16 cellular contexts compared by ENCODE assay signal in the genomic region with DNA sequence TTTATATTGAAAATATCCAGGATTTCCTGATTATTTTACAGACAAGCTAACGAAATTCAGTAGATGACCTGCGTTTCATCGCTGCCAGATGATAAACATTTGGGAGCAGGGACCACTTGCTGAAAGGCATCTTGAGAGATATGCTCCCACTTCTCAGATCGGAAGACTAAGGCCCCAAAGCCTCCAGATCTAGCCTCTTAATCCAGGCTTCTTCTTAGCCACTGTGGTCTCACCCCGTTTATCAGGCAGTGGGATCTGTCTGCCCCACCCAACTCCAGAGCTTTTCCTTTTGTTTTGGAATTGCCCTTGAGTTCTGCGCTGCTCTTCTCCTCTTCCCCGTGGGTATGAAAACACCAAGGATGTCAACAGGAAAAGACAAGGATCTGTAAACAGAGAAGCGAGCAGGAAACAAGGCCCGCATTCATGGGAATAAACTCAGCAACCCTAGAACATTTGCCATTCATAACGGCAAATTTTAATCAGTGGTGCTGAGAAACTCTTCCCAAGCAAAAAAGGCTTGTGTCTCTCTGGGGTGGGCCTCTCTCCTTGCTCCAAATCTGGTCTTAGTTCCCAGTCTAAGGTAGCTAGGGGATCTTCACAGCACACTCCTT. TPM values are rescaled to one million over a fixed set of nuclear protein-coding genes. Genes with fewer than 3 reads are reported as not detected.
DNase-seq lines count a peak whose midpoint lies in the region; ATAC-seq and TF ChIP-seq lines count a peak whose summit lies in the region.
"Had no signal": no experiment of that assay in that cellular context is flagged by ENCODE, and none has a peak within 500 bp of the region (broad histone marks: within the 10 kb centered on the region; RNA-seq: fewer than 3 reads in every experiment).

No MANE protein-coding gene starts in this region.

- no peak overlapping the region for H3K4me2 ChIP-seq in neural progenitor cell

- no peaks in the 10 kb centered on the region for H4K20me1 ChIP-seq in neural progenitor cell (ENCODE audit: low read depth)

- peak overlapping the region; percentile 4 for H3K4me3 Mint-ChIP-seq in neural progenitor cell
- H3K4me3 Mint-ChIP-seq in activated CD4-positive, alpha-beta T cell treated with anti-CD3 and anti-CD28 coated beads, Interleukin-2, amount 10 ng/mL, durations not matched to agents 7 days and 5 days = no peak overlapping the region
- H3K4me3 Mint-ChIP-seq: CD8-positive, alpha-beta memory T cell; IgD-negative memory B cell had no signal

- H3K27ac Mint-ChIP-seq in neural progenitor cell = no peak overlapping the region
- no peak overlapping the region for H3K27ac Mint-ChIP-seq in activated CD4-positive, alpha-beta T cell treated with anti-CD3 and anti-CD28 coated beads, Interleukin-2, amount 10 ng/mL, durations not matched to agents 7 days and 5 days
- H3K27ac Mint-ChIP-seq: CD8-positive, alpha-beta memory T cell; IgD-negative memory B cell had no signal

- peaks cover 12% of the 10 kb centered on the region for H3K9me3 Mint-ChIP-seq in neural progenitor cell
- no peaks in the 10 kb centered on the region for H3K9me3 Mint-ChIP-seq in activated CD4-positive, alpha-beta T cell treated with anti-CD3 and anti-CD28 coated beads, Interleukin-2, amount 10 ng/mL, durations not matched to agents 7 days and 5 days

- TF ChIP-seq POLR2A in heart left ventricle (IDR thresholded peaks at IDR 0.05) (no peak), tibial nerve (IDR thresholded peaks at IDR 0.05) (no peak)

- no peak for TF ChIP-seq EP300 in tibial nerve (IDR thresholded peaks at IDR 0.05)

- no peaks in the 10 kb centered on the region for H3K79me2 ChIP-seq in neural progenitor cell (ENCODE audit: low read depth)

- H3K27ac ChIP-seq in heart left ventricle = peak overlapping the region in 5 of 12 donors; percentile 30 to 56 (median 52)
- H3K27ac ChIP-seq in neural progenitor cell = no peak overlapping the region
- H3K27ac ChIP-seq in tibial nerve = peak overlapping the region in 3 of 4 donors; percentile 13 to 81 (median 73)
- H3K27ac ChIP-seq: SJSA1 had no signal

- H3K9ac ChIP-seq in endocrine pancreas (ENCODE audit: control insufficient read depth, insufficient read depth, low read length) = no peak overlapping the region
- no peak overlapping the region for H3K9ac ChIP-seq in neural progenitor cell

- peaks cover 2% of the 10 kb centered on the region for H3K27me3 Mint-ChIP-seq in neural progenitor cell (ENCODE audit: insufficient read depth, low read depth)
- H3K27me3 Mint-ChIP-seq in activated CD4-positive, alpha-beta T cell treated with anti-CD3 and anti-CD28 coated beads, Interleukin-2, amount 10 ng/mL, durations not matched to agents 7 days and 5 days = peaks cover 2% of the 10 kb centered on the region
- H3K27me3 Mint-ChIP-seq: IgD-negative memory B cell had no signal

- peaks cover 16% of the 10 kb centered on the region for H3F3A ChIP-seq in neural progenitor cell (ENCODE audit: low read depth)

- peak overlapping the region in 7 of 12 donors; percentile 27 to 46 (median 33) for H3K4me3 ChIP-seq in heart left ventricle
- H3K4me3 ChIP-seq in endocrine pancreas (ENCODE audit: control insufficient read depth, insufficient read depth, low read length) = peak overlapping the region; percentile 95
- H3K4me3 ChIP-seq in neural progenitor cell = no peak overlapping the region
- no peak overlapping the region for H3K4me3 ChIP-seq in tibial nerve
- H3K4me3 ChIP-seq: GM12878, HAP-1, SJSA1 had no signal

- TF ChIP-seq CTCF in heart left ventricle (IDR thresholded peaks at IDR 0.05) (no peak), neural progenitor cell (IDR thresholded peaks at IDR 0.05) (no peak), tibial nerve (IDR thresholded peaks at IDR 0.05) (no peak)

- CTCF ChIA-PET in activated CD4-positive, alpha-beta T cell treated with anti-CD3 and anti-CD28 coated beads, Interleukin-2, amount 10 ng/mL, durations not matched to agents 7 days and 5 days (lab: Charles Lee) = interaction anchor here (0.6 to 5.6 kb wide), 4 partner anchors 9 to 382 kb away, joined by 3 to 20 read pairs (median 12); no protein-coding TSS in a partner anchor

- H3K36me3 Mint-ChIP-seq in neural progenitor cell = peaks cover 2% of the 10 kb centered on the region
- peaks cover 7% of the 10 kb centered on the region for H3K36me3 Mint-ChIP-seq in activated CD4-positive, alpha-beta T cell treated with anti-CD3 and anti-CD28 coated beads, Interleukin-2, amount 10 ng/mL, durations not matched to agents 7 days and 5 days (ENCODE audit: low read depth)
- H3K36me3 Mint-ChIP-seq: IgD-negative memory B cell had no signal

- POLR2A ChIA-PET in activated CD4-positive, alpha-beta T cell treated with anti-CD3 and anti-CD28 coated beads, Interleukin-2, amount 10 ng/mL, durations not matched to agents 7 days and 5 days (lab: Charles Lee) = no interaction called here

- H2AFZ ChIP-seq in neural progenitor cell (replicated peaks) = no peak overlapping the region

- DNase-seq in heart left ventricle = no peak
- no peak for DNase-seq in Right ventricle myocardium superior
- no peak for DNase-seq in neural progenitor cell (ENCODE audit: low spot score)
- DNase-seq in tibial nerve (ENCODE audit: low spot score in 2 of 2) = no peak
- DNase-seq in NCI-H2196 (lab: John Stamatoyannopoulos, UW; ENCODE audit: unreplicated experiment) = no peak
- DNase-seq in activated CD4-positive, alpha-beta T cell treated with anti-CD3 and anti-CD28 coated beads, Interleukin-2, amount 10 ng/mL, durations not matched to agents 7 days and 5 days = no peak
- no peak for DNase-seq in NCI-H82 treated with DMSO at 0.1 percent for 48 hours (lab: John Stamatoyannopoulos, UW; ENCODE audit: unreplicated experiment)
- DNase-seq: aorta; CD8-positive, alpha-beta memory T cell; NCI-H2171; NK-92 treated with Interleukin-12 subunit alpha and Interleukin-12 subunit beta, amount 100 ng/mL, for 24 hours had no signal

- ATAC-seq in heart left ventricle (no peak), Right ventricle myocardium superior (ENCODE audit: poor library complexity) (no peak)
- ATAC-seq: GM12878 had no signal

- H3K4me1 ChIP-seq in heart left ventricle = peaks cover 0 to 22% (median 9%) of the 10 kb centered on the region in 12 donors
- H3K4me1 ChIP-seq in endocrine pancreas (ENCODE audit: control insufficient read depth, insufficient read depth, low read length) = no peaks in the 10 kb centered on the region
- H3K4me1 ChIP-seq in neural progenitor cell = peaks cover 16% of the 10 kb centered on the region
- H3K4me1 ChIP-seq in tibial nerve = peaks cover 0 to 15% (median 3%) of the 10 kb centered on the region in 4 donors
- H3K4me1 ChIP-seq: SJSA1 had no signal

- WGBS in heart left ventricle, 4 donors = 65 to 77% (median 70%) methylated on average over 10 of the region's 10 CpGs
- 56 to 62% methylated on average over 10 of the region's 10 CpGs for WGBS in tibial nerve, 2 donors

- intact Hi-C loops in heart left ventricle (cut with DNase I) (loop anchor here in 9 of 10 donors (2.0 to 10.0 kb wide), 15 partner anchors 164 to 714 kb away; a partner anchor contains a TSS), Right ventricle myocardium superior (cut with DNase I) (loop anchor here (5.0 kb wide), 1 partner anchor 169 kb away; a partner anchor contains a TSS)

- peaks cover 24% of the 10 kb centered on the region for H3K4me1 Mint-ChIP-seq in neural progenitor cell
- H3K4me1 Mint-ChIP-seq in activated CD4-positive, alpha-beta T cell treated with anti-CD3 and anti-CD28 coated beads, Interleukin-2, amount 10 ng/mL, durations not matched to agents 7 days and 5 days = no peaks in the 10 kb centered on the region
- H3K4me1 Mint-ChIP-seq: CD8-positive, alpha-beta memory T cell had no signal

- H3K9me3 ChIP-seq in heart left ventricle (no peaks in the 10 kb centered on the region), endocrine pancreas (ENCODE audit: control insufficient read depth, low read length) (no peaks in the 10 kb centered on the region), neural progenitor cell (ENCODE audit: low read depth) (no peaks in the 10 kb centered on the region), tibial nerve (no peaks in the 10 kb centered on the region)
- H3K9me3 ChIP-seq: HAP-1, SJSA1 had no signal

- H3K36me3 ChIP-seq in heart left ventricle (peaks cover 0 to 11% (median 7%) of the 10 kb centered on the region in 9 donors), endocrine pancreas (ENCODE audit: control insufficient read depth, insufficient read depth, low read length) (no peaks in the 10 kb centered on the region), neural progenitor cell (no peaks in the 10 kb centered on the region), tibial nerve (peaks cover 0 to 5% (median 0%) of the 10 kb centered on the region in 3 donors)

- H3K27me3 ChIP-seq in heart left ventricle (no peaks in the 10 kb centered on the region), endocrine pancreas (ENCODE audit: control insufficient read depth, insufficient read depth, low read length) (no peaks in the 10 kb centered on the region), neural progenitor cell (no peaks in the 10 kb centered on the region), tibial nerve (no peaks in the 10 kb centered on the region)
- H3K27me3 ChIP-seq: SJSA1 had no signal

RNA-seq across cellular contexts. Expression of a gene that starts 21.4 kb away (rescaled TPM):
- total RNA-seq in heart left ventricle = 100 to 1,000 TPM; 185 to 292 (median 210) TPM
- polyA plus RNA-seq in heart left ventricle = 100 to 1,000 TPM; 317 to 462 TPM
- total RNA-seq in Right ventricle myocardium superior = 154 TPM
- total RNA-seq in neural progenitor cell (ENCODE audit: low replicate concordance) = 127 and 152 TPM in 2 replicates
- total RNA-seq in tibial nerve = 100 to 1,000 TPM; 244 to 321 (median 281) TPM
- 100 to 1,000 TPM; 351 to 395 TPM for total RNA-seq in activated CD4-positive, alpha-beta T cell treated with anti-CD3 and anti-CD28 coated beads, Interleukin-2, amount 10 ng/mL, durations not matched to agents 7 days and 5 days

RNA-seq across cellular contexts. Expression of a gene that starts 35.8 kb away (rescaled TPM):
- total RNA-seq in heart left ventricle = 1,000 to 10,000 TPM; 1,642 to 7,537 (median 4,549) TPM
- 1,000 to 10,000 TPM; 2,104 to 2,994 TPM for polyA plus RNA-seq in heart left ventricle
- total RNA-seq in Right ventricle myocardium superior = 1,520 TPM
- 222 and 365 TPM in 2 replicates for total RNA-seq in neural progenitor cell (ENCODE audit: low replicate concordance)
- 100 to 1,000 TPM; 387 to 515 (median 415) TPM for total RNA-seq in tibial nerve
- 1,000 to 10,000 TPM in 1 of 2 experiments, 100 to 1,000 TPM in 1; 944 to 1,045 TPM for total RNA-seq in activated CD4-positive, alpha-beta T cell treated with anti-CD3 and anti-CD28 coated beads, Interleukin-2, amount 10 ng/mL, durations not matched to agents 7 days and 5 days

Comparison
In these comparisons a context has a peak if more than half of its experiments do, and no peak if none do; other contexts are left out.
1. H3K4me3 ChIP-seq: peak in heart left ventricle (7 of 12) and endocrine pancreas (single experiment); none in neural progenitor cell (single experiment) and tibial nerve (0 of 4).